ENCODE assay signal across 8 cellular contexts in the genomic region with DNA sequence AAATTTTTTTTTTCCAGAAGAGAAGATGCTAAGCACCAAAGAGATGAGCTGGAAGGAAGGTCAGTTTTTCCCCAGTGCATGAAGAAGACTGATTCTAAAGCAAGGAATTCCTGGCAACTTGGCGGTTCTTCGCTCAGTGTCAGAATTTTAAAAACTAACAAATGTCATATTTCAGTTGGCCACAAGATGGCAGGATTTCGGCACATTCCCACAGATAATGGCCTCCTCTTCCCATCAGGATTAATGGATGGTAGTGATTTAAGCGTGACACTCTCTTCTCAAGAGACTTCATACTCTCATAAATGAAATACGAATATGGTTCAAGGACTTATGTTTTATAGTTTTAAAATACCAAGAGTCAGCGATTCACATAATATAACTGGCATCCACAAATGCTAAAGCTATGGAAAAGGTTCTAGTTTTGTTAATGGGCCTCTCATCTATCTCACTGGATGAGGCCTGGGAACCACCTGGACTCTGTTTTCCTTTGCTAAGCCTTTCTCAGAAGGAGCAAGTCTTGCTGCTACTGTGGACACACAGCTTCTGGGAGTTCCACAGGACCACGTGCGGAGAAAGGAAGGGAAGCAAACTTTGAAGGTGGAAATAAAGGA. TPM values are rescaled to one million over a fixed set of nuclear protein-coding genes. Genes with fewer than 3 reads are reported as not detected.
DNase-seq lines count a peak whose midpoint lies in the region; ATAC-seq and TF ChIP-seq lines count a peak whose summit lies in the region.

No MANE protein-coding gene starts in this region.

- no peaks in the 10 kb centered on the region for H3K27me3 ChIP-seq in gastrocnemius medialis

- intact Hi-C loops in gastrocnemius medialis (cut with DNase I; ENCODE audit: low total_unique reads), result loop anchor here (2.0 to 10.0 kb wide), 4 partner anchors 247 to 509 kb away; a partner anchor contains a TSS

- TF ChIP-seq POLR2A in gastrocnemius medialis (IDR thresholded peaks at IDR 0.05), result no peak

- H3K27ac ChIP-seq in gastrocnemius medialis, result no peak overlapping the region

- ATAC-seq in gastrocnemius medialis (peak; percentile 51 to 57), HG03097 (IDR thresholded peaks at IDR 0.05; ENCODE audit: low FRiP score, unreplicated experiment) (no peak)

- in situ Hi-C loops in gastrocnemius medialis (cut with MboI; ENCODE audit: low sequenced_read_pairs in 4 of 4), result loop anchor here (10.0 to 25.0 kb wide), 5 partner anchors 121 to 586 kb away; no protein-coding TSS in a partner anchor

- H3K4me3 ChIP-seq in gastrocnemius medialis, result no peak overlapping the region

- peak; percentile 52 for DNase-seq in EL
- DNase-seq in HuH-7.5 (ENCODE audit: low spot score), result peak; percentile 12
- DNase-seq in SW 1271 (lab: John Stamatoyannopoulos, UW), result peak; percentile 20 to 25
- DNase-seq in glomerular visceral epithelial cell (ENCODE audit: extremely low spot score), result peak; percentile 45
- no peak for DNase-seq in gastrocnemius medialis
- DNase-seq in activated effector memory CD4-positive, alpha-beta T cell treated with Interleukin-2 at 50 U/mL for 16 hours, result no peak
- no peak for DNase-seq in activated T-cell treated with anti-CD3 and anti-CD28 coated beads, Interleukin-2, amount 50 U/mL, for 1 hour

- peaks cover 12 to 34% of the 10 kb centered on the region in 2 donors for H3K4me1 ChIP-seq in gastrocnemius medialis

- no peaks in the 10 kb centered on the region for H3K9me3 ChIP-seq in gastrocnemius medialis

- H3K36me3 ChIP-seq in gastrocnemius medialis, result no peaks in the 10 kb centered on the region

- peak; percentile 40 to 73 (median 67) for TF ChIP-seq CTCF in gastrocnemius medialis (IDR thresholded peaks at IDR 0.05 in 4 of 5, conservative IDR thresholded peaks at IDR 0.05 in 1 of 5)

RNA-seq across cellular contexts. Expression of a gene that starts 46.1 kb away (rescaled TPM):
- under 1 TPM; 0.19 to 0.94 (median 0.70) TPM for total RNA-seq in gastrocnemius medialis

RNA-seq across cellular contexts. Expression of a gene that starts 55.0 kb away (rescaled TPM):
- total RNA-seq in gastrocnemius medialis, result 1 to 10 TPM; 4.3 to 6.5 (median 5.8) TPM

Comparison
In these comparisons a context has a peak if more than half of its experiments do, and no peak if none do; other contexts are left out.
1. DNase-seq: peak in EL (single experiment), HuH-7.5 (single experiment), SW 1271 (2 of 2) and glomerular visceral epithelial cell (single experiment); none in gastrocnemius medialis (0 of 2), activated effector memory CD4-positive, alpha-beta T cell treated with Interleukin-2 at 50 U/mL for 16 hours (single experiment) and activated T-cell treated with anti-CD3 and anti-CD28 coated beads, Interleukin-2, amount 50 U/mL, for 1 hour (single experiment).